10 cellular contexts compared by ENCODE assay signal in genomic region chr7:92584953-92585352, GRCh38. TPM values are rescaled to one million over a fixed set of nuclear protein-coding genes. Genes with fewer than 3 reads are reported as not detected.
DNase-seq lines count a peak whose midpoint lies in the region; ATAC-seq and TF ChIP-seq lines count a peak whose summit lies in the region.
"Had no signal": no experiment of that assay in that cellular context is flagged by ENCODE, and none has a peak within 500 bp of the region (broad histone marks: within the 10 kb centered on the region; RNA-seq: fewer than 3 reads in every experiment).

No MANE protein-coding gene starts in this region.

- CTCF ChIA-PET in CD8-positive, alpha-beta memory T cell (lab: Charles Lee) = no interaction called here

- peak overlapping the region in 7 of 8 donors; percentile 48 to 93 (median 81) for H3K27ac Mint-ChIP-seq in CD8-positive, alpha-beta memory T cell
- H3K27ac Mint-ChIP-seq in central memory CD8-positive, alpha-beta T cell (ENCODE audit: low read depth) = peak overlapping the region; percentile 8

- POLR2A ChIA-PET in CD8-positive, alpha-beta memory T cell (lab: Charles Lee) = no interaction called here

- peaks cover 10% of the 10 kb centered on the region for H3K36me3 ChIP-seq in CD8-positive, alpha-beta memory T cell (ENCODE audit: insufficient read depth, low read length)

- TF ChIP-seq CTCF in 22Rv1 (IDR thresholded peaks at IDR 0.05) = no peak

- peaks cover 0 to 2% of the 10 kb centered on the region in 2 donors for H3K27me3 Mint-ChIP-seq in CD8-positive, alpha-beta memory T cell
- no peaks in the 10 kb centered on the region for H3K27me3 Mint-ChIP-seq in central memory CD8-positive, alpha-beta T cell

- peak overlapping the region; percentile 54 for H3K27ac ChIP-seq in 22Rv1
- H3K27ac ChIP-seq in CD8-positive, alpha-beta memory T cell (ENCODE audit: low read depth, low read length) = no peak overlapping the region

- peaks cover 37% of the 10 kb centered on the region for H3K4me1 ChIP-seq in CD8-positive, alpha-beta memory T cell (ENCODE audit: insufficient read depth, low read length)

- ATAC-seq in central memory CD8-positive, alpha-beta T cell (replicated peaks; ENCODE audit: extremely low read depth, poor library complexity, severe bottlenecking) = peak; percentile 22

- H3K9me3 ChIP-seq in CD8-positive, alpha-beta memory T cell (ENCODE audit: low read length) = no peaks in the 10 kb centered on the region

- peak in 1 of 5 donors; percentile 23 for DNase-seq in CD8-positive, alpha-beta memory T cell
- DNase-seq in NCI-H460 (ENCODE audit: extremely low read depth, low read depth) (peak; percentile 11), OCI-M2 (lab: John Stamatoyannopoulos, UW; ENCODE audit: unreplicated experiment) (no peak), COLO668 (lab: John Stamatoyannopoulos, UW; ENCODE audit: unreplicated experiment) (no peak), HuH-7 (ENCODE audit: low spot score) (no peak)
- no peak for DNase-seq in central memory CD8-positive, alpha-beta T cell (ENCODE audit: low spot score in 2 of 2)
- no peak for DNase-seq in stimulated activated CD4-positive, alpha-beta T cell treated with anti-CD3 and anti-CD28 coated beads, Interleukin-2, amount 100 ng/mL, for 24 hours
- DNase-seq: amniotic stem cell, kidney glomerular epithelial cell had no signal

- no peaks in the 10 kb centered on the region for H3K9me3 Mint-ChIP-seq in CD8-positive, alpha-beta memory T cell
- H3K9me3 Mint-ChIP-seq in central memory CD8-positive, alpha-beta T cell = no peaks in the 10 kb centered on the region

- peak overlapping the region in 2 of 7 donors; percentile 12 to 34 for H3K4me3 Mint-ChIP-seq in CD8-positive, alpha-beta memory T cell
- H3K4me3 Mint-ChIP-seq in central memory CD8-positive, alpha-beta T cell = no peak overlapping the region

- no peak overlapping the region for H3K4me3 ChIP-seq in CD8-positive, alpha-beta memory T cell (ENCODE audit: low read length)

- H3K4me1 Mint-ChIP-seq in CD8-positive, alpha-beta memory T cell = peaks cover 65 to 87% (median 84%) of the 10 kb centered on the region in 3 donors
- H3K4me1 Mint-ChIP-seq in central memory CD8-positive, alpha-beta T cell = peaks cover 71% of the 10 kb centered on the region

- H3K36me3 Mint-ChIP-seq in CD8-positive, alpha-beta memory T cell = peaks cover 0 to 39% (median 9%) of the 10 kb centered on the region in 3 donors
- H3K36me3 Mint-ChIP-seq in central memory CD8-positive, alpha-beta T cell (ENCODE audit: insufficient read depth) = peaks cover 27% of the 10 kb centered on the region

- H3K27me3 ChIP-seq in CD8-positive, alpha-beta memory T cell (ENCODE audit: insufficient read depth, low read length, poor library complexity, severe bottlenecking) = no peaks in the 10 kb centered on the region

RNA-seq across cellular contexts. Expression of gene FAM133B, which starts 5.2 kb away (rescaled TPM):
- 10 to 100 TPM; 29.3 to 31.5 TPM for total RNA-seq in CD8-positive, alpha-beta memory T cell
- 20.8 TPM for polyA plus RNA-seq in CD8-positive, alpha-beta memory T cell
- 20.3 and 25.1 TPM in 2 replicates for total RNA-seq in NCI-H460 (2014; rRNA removed; shearing (Covaris generic))
- polyA plus RNA-seq in NCI-H460 (2014; cell fraction: nucleus; rRNA removed) = 32.3 and 47.9 TPM in 2 replicates

RNA-seq across cellular contexts. Expression of gene RBM48, which starts 56.4 kb away (rescaled TPM):
- 10 to 100 TPM; 15.7 to 18.0 TPM for total RNA-seq in CD8-positive, alpha-beta memory T cell
- 28.3 TPM for polyA plus RNA-seq in CD8-positive, alpha-beta memory T cell
- total RNA-seq in NCI-H460 (2014; rRNA removed; shearing (Covaris generic)) = 8.5 and 13.8 TPM in 2 replicates
- polyA plus RNA-seq in NCI-H460 (2014; cell fraction: nucleus; rRNA removed) = 9.2 and 13.2 TPM in 2 replicates

RNA-seq across cellular contexts. Expression of gene PEX1, which starts 56.6 kb away (rescaled TPM):
- total RNA-seq in CD8-positive, alpha-beta memory T cell = 10 to 100 TPM; 17.8 to 18.0 TPM
- 9.2 TPM for polyA plus RNA-seq in CD8-positive, alpha-beta memory T cell
- 16.8 and 19.8 TPM in 2 replicates for total RNA-seq in NCI-H460 (2014; rRNA removed; shearing (Covaris generic))
- 46.4 and 62.3 TPM in 2 replicates for polyA plus RNA-seq in NCI-H460 (2014; cell fraction: nucleus; rRNA removed)
